In the genomic region with DNA sequence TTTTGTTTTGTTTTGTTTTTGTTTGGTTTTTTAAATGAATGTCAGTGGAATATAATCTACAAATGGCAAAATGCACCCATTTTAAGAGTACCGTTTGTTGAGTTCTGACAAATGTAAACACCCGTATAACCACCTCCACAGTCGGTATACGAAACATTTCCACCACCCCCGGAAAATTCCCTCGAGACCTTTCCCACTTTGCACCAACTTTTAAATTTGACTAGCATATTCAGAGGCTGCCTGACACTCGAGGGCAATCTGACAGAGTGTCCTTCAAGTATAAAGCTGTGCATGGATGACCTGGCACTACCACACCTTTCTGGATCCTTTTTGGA, we compare ENCODE assay signal across 8 cellular contexts. TPM values are rescaled to one million over a fixed set of nuclear protein-coding genes. Genes with fewer than 3 reads are reported as not detected.
DNase-seq lines count a peak whose midpoint lies in the region; ATAC-seq lines count a peak whose summit lies in the region.

No MANE protein-coding gene starts in this region.

- peaks cover 17% of the 10 kb centered on the region for H3K36me3 Mint-ChIP-seq in activated CD4-positive, alpha-beta T cell treated with anti-CD3 and anti-CD28 coated beads, Interleukin-2, amount 10 ng/mL, durations not matched to agents 24 days and 14 days (ENCODE audit: low read depth)
- H3K36me3 Mint-ChIP-seq in activated T-cell treated with anti-CD3 and anti-CD28 coated beads, Interleukin-2, amount 50 U/mL, for 72 hours (ENCODE audit: insufficient read depth in 2 of 2), result peaks cover 0 to 3% of the 10 kb centered on the region in 2 donors
- peaks cover 0 to 6% (median 5%) of the 10 kb centered on the region in 3 donors for H3K36me3 Mint-ChIP-seq in immature natural killer cell

- peak overlapping the region; percentile 84 for H3K27ac Mint-ChIP-seq in activated CD4-positive, alpha-beta T cell treated with anti-CD3 and anti-CD28 coated beads, Interleukin-2, amount 10 ng/mL, durations not matched to agents 24 days and 14 days
- peak overlapping the region; percentile 56 for H3K27ac Mint-ChIP-seq in activated T-cell treated with anti-CD3 and anti-CD28 coated beads, Interleukin-2, amount 50 U/mL, for 72 hours
- H3K27ac Mint-ChIP-seq in immature natural killer cell, result peak overlapping the region; percentile 79 to 92 (median 85)

- H3K4me3 Mint-ChIP-seq in activated CD4-positive, alpha-beta T cell treated with anti-CD3 and anti-CD28 coated beads, Interleukin-2, amount 10 ng/mL, durations not matched to agents 24 days and 14 days, result peak overlapping the region; percentile 97
- H3K4me3 Mint-ChIP-seq in activated T-cell treated with anti-CD3 and anti-CD28 coated beads, Interleukin-2, amount 50 U/mL, for 72 hours, result peak overlapping the region; percentile 89 to 90
- H3K4me3 Mint-ChIP-seq in immature natural killer cell, result peak overlapping the region; percentile 83 to 97 (median 88)

- no peaks in the 10 kb centered on the region for H3K27me3 ChIP-seq in subcutaneous abdominal adipose tissue (ENCODE audit: control insufficient read depth in 5 of 5, insufficient read depth in 4 of 5, low read length in 5 of 5)

- H3K4me3 ChIP-seq in subcutaneous abdominal adipose tissue (ENCODE audit: low read depth in 1 of 5, low read length in 5 of 5), result peak overlapping the region; percentile 68 to 99 (median 93)

- intact Hi-C loops in activated CD4-positive, alpha-beta T cell treated with anti-CD3 and anti-CD28 coated beads, Interleukin-2, amount 10 ng/mL, durations not matched to agents 24 days and 14 days (cut with micrococcal nuclease), result loop anchor here (1.0 kb wide), 3 partner anchors 60 to 114 kb away; no protein-coding TSS in a partner anchor

- H3K27me3 Mint-ChIP-seq in activated CD4-positive, alpha-beta T cell treated with anti-CD3 and anti-CD28 coated beads, Interleukin-2, amount 10 ng/mL, durations not matched to agents 24 days and 14 days, result no peaks in the 10 kb centered on the region
- H3K27me3 Mint-ChIP-seq in activated T-cell treated with anti-CD3 and anti-CD28 coated beads, Interleukin-2, amount 50 U/mL, for 72 hours (ENCODE audit: low read depth), result no peaks in the 10 kb centered on the region
- peaks cover 0 to 4% (median 4%) of the 10 kb centered on the region in 3 donors for H3K27me3 Mint-ChIP-seq in immature natural killer cell (ENCODE audit: low read depth in 3 of 3)

- no peak for DNase-seq in activated CD4-positive, alpha-beta T cell treated with anti-CD3 and anti-CD28 coated beads, Interleukin-2, amount 10 ng/mL, durations not matched to agents 24 days and 14 days
- DNase-seq in activated CD4-positive, alpha-beta T cell treated with anti-CD3 and anti-CD28 coated beads, Interleukin-2, amount 50 U/mL, for 48 hours, result no peak
- no peak for DNase-seq in activated T-cell treated with anti-CD3 and anti-CD28 coated beads, Interleukin-2, amount 50 U/mL, for 72 hours
- no peak for DNase-seq in immature natural killer cell
- no peak for DNase-seq in KBM-7
- DNase-seq in stimulated activated CD8-positive, alpha-beta memory T cell treated with anti-CD3 and anti-CD28 coated beads, Interleukin-4, amount 100 ng/mL, for 48 hours, result no peak
- DNase-seq in stimulated activated CD4-positive, alpha-beta T cell treated with anti-CD3 and anti-CD28 coated beads, Interleukin-12 subunit alpha, Interleukin-12 subunit beta, amount 100 ng/mL, for 4 hours, result no peak

- peaks cover 42% of the 10 kb centered on the region for H3K4me1 Mint-ChIP-seq in activated CD4-positive, alpha-beta T cell treated with anti-CD3 and anti-CD28 coated beads, Interleukin-2, amount 10 ng/mL, durations not matched to agents 24 days and 14 days
- H3K4me1 Mint-ChIP-seq in activated T-cell treated with anti-CD3 and anti-CD28 coated beads, Interleukin-2, amount 50 U/mL, for 72 hours (ENCODE audit: low read depth), result peaks cover 31% of the 10 kb centered on the region
- peaks cover 27 to 37% of the 10 kb centered on the region in 2 donors for H3K4me1 Mint-ChIP-seq in immature natural killer cell

- ATAC-seq in activated T-cell treated with anti-CD3 and anti-CD28 coated beads, Interleukin-2, amount 50 U/mL, for 72 hours (replicated peaks in 1 of 2), result no peak

- H3K27ac ChIP-seq in subcutaneous abdominal adipose tissue (ENCODE audit: low read depth, low read length), result no peak overlapping the region

- no peaks in the 10 kb centered on the region for H3K9me3 Mint-ChIP-seq in activated CD4-positive, alpha-beta T cell treated with anti-CD3 and anti-CD28 coated beads, Interleukin-2, amount 10 ng/mL, durations not matched to agents 24 days and 14 days
- H3K9me3 Mint-ChIP-seq in activated T-cell treated with anti-CD3 and anti-CD28 coated beads, Interleukin-2, amount 50 U/mL, for 72 hours, result no peaks in the 10 kb centered on the region
- H3K9me3 Mint-ChIP-seq in immature natural killer cell, result no peaks in the 10 kb centered on the region

- H3K9me3 ChIP-seq in subcutaneous abdominal adipose tissue (ENCODE audit: control insufficient read depth in 5 of 5, low read length in 5 of 5), result no peaks in the 10 kb centered on the region

- in situ Hi-C loops in KBM-7 (cut with MboI; ENCODE audit: low pct_unique_long_range_greater_than_20kb, low sequenced_read_pairs), result no loop called here

- H3K9ac ChIP-seq in subcutaneous abdominal adipose tissue (ENCODE audit: low read length in 5 of 5), result peak overlapping the region in 3 of 5 donors; percentile 74 to 88 (median 81)

- H3K4me1 ChIP-seq in subcutaneous abdominal adipose tissue (ENCODE audit: control insufficient read depth in 5 of 5, insufficient read depth in 5 of 5, low read length in 5 of 5), result peaks cover 9 to 46% (median 35%) of the 10 kb centered on the region in 5 donors

- no peaks in the 10 kb centered on the region for H3K36me3 ChIP-seq in subcutaneous abdominal adipose tissue (ENCODE audit: control insufficient read depth in 5 of 5, insufficient read depth in 5 of 5, low read length in 5 of 5)

RNA-seq across cellular contexts. Expression of gene ARHGEF3, which starts 0.6 kb away (rescaled TPM):
- total RNA-seq in activated CD4-positive, alpha-beta T cell treated with anti-CD3 and anti-CD28 coated beads, Interleukin-2, amount 10 ng/mL, durations not matched to agents 24 days and 14 days, result 52.7 and 54.4 TPM in 2 replicates
- total RNA-seq in activated T-cell treated with anti-CD3 and anti-CD28 coated beads, Interleukin-2, amount 50 U/mL, for 72 hours, result 10 to 100 TPM; 21.1 to 43.6 TPM
- polyA plus RNA-seq in immature natural killer cell, result 100 to 1,000 TPM; 110 to 197 (median 136) TPM
